In genomic region chr17:351875-352420, GRCh38 we compare ENCODE assay signal across 13 cellular contexts. TPM values are rescaled to one million over a fixed set of nuclear protein-coding genes. Genes with fewer than 3 reads are reported as not detected.
DNase-seq lines count a peak whose midpoint lies in the region; TF ChIP-seq lines count a peak whose summit lies in the region.
"Had no signal": no experiment of that assay in that cellular context is flagged by ENCODE, and none has a peak within 500 bp of the region (broad histone marks: within the 10 kb centered on the region; RNA-seq: fewer than 3 reads in every experiment).

No MANE protein-coding gene starts in this region.

- TF ChIP-seq CTCF in tibial nerve (IDR thresholded peaks at IDR 0.05), result no peak

- peak overlapping the region; percentile 38 to 65 for H3K4me3 ChIP-seq in duodenal mucosa (ENCODE audit: low read depth in 1 of 2, low read length in 2 of 2)
- H3K4me3 ChIP-seq in muscle layer of colon (ENCODE audit: low read depth in 1 of 2, low read length in 2 of 2), result no peak overlapping the region
- H3K4me3 ChIP-seq in tibial nerve, result peak overlapping the region in 1 of 4 donors; percentile 24
- H3K4me3 ChIP-seq: MG63 had no signal

- no peak overlapping the region for H3K4me3 Mint-ChIP-seq in activated naive CD8-positive, alpha-beta T cell treated with anti-CD3 and anti-CD28 coated beads for 36 hours

- H3K36me3 Mint-ChIP-seq in activated naive CD8-positive, alpha-beta T cell treated with anti-CD3 and anti-CD28 coated beads for 36 hours, result no peaks in the 10 kb centered on the region

- WGBS in tibial nerve, 2 donors, result 82% methylated on average over 19 of the region's 19 CpGs

- TF ChIP-seq EP300 in tibial nerve (IDR thresholded peaks at IDR 0.05), result no peak

- H3K4me1 ChIP-seq in duodenal mucosa (ENCODE audit: control insufficient read depth in 1 of 2, insufficient read depth in 2 of 2, low read length in 2 of 2) (peaks cover 53 to 56% of the 10 kb centered on the region in 2 donors), muscle layer of colon (ENCODE audit: insufficient read depth, low read length) (no peaks in the 10 kb centered on the region), tibial nerve (peaks cover 0 to 55% (median 34%) of the 10 kb centered on the region in 4 donors)

- H3K27ac ChIP-seq in duodenal mucosa (ENCODE audit: low read depth, low read length) (peak overlapping the region; percentile 96), muscle layer of colon (ENCODE audit: low read depth, low read length) (peak overlapping the region; percentile 34), tibial nerve (peak overlapping the region; percentile 70 to 90 (median 84))
- H3K27ac ChIP-seq: neutrophil had no signal

- H3K9ac ChIP-seq in duodenal mucosa (ENCODE audit: low read depth in 1 of 2, low read length in 2 of 2), result peak overlapping the region; percentile 72 to 79
- no peak overlapping the region for H3K9ac ChIP-seq in muscle layer of colon (ENCODE audit: low read length)

- H3K9me3 ChIP-seq in duodenal mucosa (ENCODE audit: control insufficient read depth in 1 of 2, low read length in 2 of 2) (no peaks in the 10 kb centered on the region), muscle layer of colon (ENCODE audit: low read length) (no peaks in the 10 kb centered on the region), tibial nerve (no peaks in the 10 kb centered on the region)
- H3K9me3 ChIP-seq: MG63, neutrophil had no signal

- no peaks in the 10 kb centered on the region for H3K4me1 Mint-ChIP-seq in activated naive CD8-positive, alpha-beta T cell treated with anti-CD3 and anti-CD28 coated beads for 36 hours

- H3K27me3 ChIP-seq in duodenal mucosa (ENCODE audit: control insufficient read depth in 1 of 2, insufficient read depth in 2 of 2, low read length in 2 of 2), result no peaks in the 10 kb centered on the region
- no peaks in the 10 kb centered on the region for H3K27me3 ChIP-seq in muscle layer of colon (ENCODE audit: control insufficient read depth in 1 of 2, insufficient read depth in 2 of 2, low read length in 2 of 2)
- no peaks in the 10 kb centered on the region for H3K27me3 ChIP-seq in tibial nerve
- H3K27me3 ChIP-seq: MG63, neutrophil had no signal

- H3K36me3 ChIP-seq in duodenal mucosa (ENCODE audit: control insufficient read depth in 1 of 2, insufficient read depth in 2 of 2, low read length in 2 of 2) (no peaks in the 10 kb centered on the region), muscle layer of colon (ENCODE audit: insufficient read depth, low read length) (no peaks in the 10 kb centered on the region), tibial nerve (no peaks in the 10 kb centered on the region)
- H3K36me3 ChIP-seq: MG63, neutrophil had no signal

- peaks cover 2% of the 10 kb centered on the region for H3K9me3 Mint-ChIP-seq in activated naive CD8-positive, alpha-beta T cell treated with anti-CD3 and anti-CD28 coated beads for 36 hours

- H3K27me3 Mint-ChIP-seq in activated naive CD8-positive, alpha-beta T cell treated with anti-CD3 and anti-CD28 coated beads for 36 hours, result no peaks in the 10 kb centered on the region

- no peak for TF ChIP-seq POLR2A in tibial nerve (IDR thresholded peaks at IDR 0.05)
- TF ChIP-seq POLR2A in erythroblast (IDR thresholded peaks at IDR 0.05; ENCODE audit: low read length), result no peak

- H3K27ac Mint-ChIP-seq in activated naive CD8-positive, alpha-beta T cell treated with anti-CD3 and anti-CD28 coated beads for 36 hours, result no peak overlapping the region

- DNase-seq in NCI-H2171 treated with DMSO at 0.1 percent for 48 hours (lab: John Stamatoyannopoulos, UW), result peak; percentile 41
- DNase-seq in NCI-H2171 (lab: John Stamatoyannopoulos, UW), result no peak
- DNase-seq in tibial nerve (ENCODE audit: low spot score in 2 of 2), result no peak
- DNase-seq in activated naive CD8-positive, alpha-beta T cell treated with anti-CD3 and anti-CD28 coated beads for 36 hours, result no peak
- no peak for DNase-seq in erythroblast (lab: John Stamatoyannopoulos, UW)
- no peak for DNase-seq in activated CD4-positive, CD25-positive, alpha-beta regulatory T cell treated with anti-CD3 and anti-CD28 coated beads, Interleukin-2, amount 50 U/mL, for 72 hours
- DNase-seq: activated T-cell treated with anti-CD3 and anti-CD28 coated beads for 4 hours, hippocampal formation, MG63, T-helper 2 cell had no signal

RNA-seq across cellular contexts. Expression of gene RPH3AL, which starts 0.7 kb away (rescaled TPM):
- total RNA-seq in tibial nerve, result 10 to 100 TPM in 3 of 4 donors, 1 to 10 TPM in 1; 9.6 to 62.4 (median 41.9) TPM
- total RNA-seq in activated naive CD8-positive, alpha-beta T cell treated with anti-CD3 and anti-CD28 coated beads for 36 hours, result 1 to 10 TPM in 1 of 2 experiments, under 1 TPM in 1; 0.64 to 1.2 TPM

Comparison
In these comparisons a context has a peak if more than half of its experiments do, and no peak if none do; other contexts are left out.
1. H3K27ac ChIP-seq: peak in every context shown above with its lines; median percentile 96 in duodenal mucosa; 84 in tibial nerve; 34 in muscle layer of colon.
2. H3K4me3 ChIP-seq: peak in duodenal mucosa (2 of 2); none in muscle layer of colon (0 of 2).
3. RNA of gene RPH3AL, which starts 0.7 kb away (total RNA-seq): 9.6 to 62.4 TPM in tibial nerve; 0.64 to 1.2 TPM in activated naive CD8-positive, alpha-beta T cell treated with anti-CD3 and anti-CD28 coated beads for 36 hours; every median in the first group is over 4 times any median in the second.